ENCODE assay signal across 9 cellular contexts in the genomic region with DNA sequence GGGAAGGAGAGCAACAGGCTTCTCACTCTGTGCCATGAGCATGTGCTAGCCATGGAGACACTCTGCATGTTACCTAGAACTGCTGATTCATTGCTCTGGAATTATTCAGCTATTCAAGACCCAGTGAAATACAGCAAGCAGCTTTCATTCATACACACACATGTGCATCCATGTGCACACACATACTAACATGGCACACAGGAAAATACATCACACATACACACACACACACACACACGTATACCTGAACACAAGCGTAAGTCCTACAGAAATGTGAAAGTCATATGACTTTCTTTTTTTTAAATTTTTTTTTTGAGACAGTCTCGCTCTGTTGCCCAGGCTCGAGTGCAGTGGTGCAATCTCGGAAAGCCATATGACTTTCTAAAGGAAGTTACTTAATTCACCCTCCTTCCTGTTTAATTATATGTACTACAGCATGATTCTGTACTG.
A peak's percentile ranks its signal among the peaks of the same experiment; 100 is the strongest.
DNase-seq lines count a peak whose midpoint lies in the region; ATAC-seq and TF ChIP-seq lines count a peak whose summit lies in the region.
"Had no signal": no experiment of that assay in that cellular context is flagged by ENCODE, and none has a peak within 500 bp of the region (broad histone marks: within the 10 kb centered on the region; RNA-seq: fewer than 3 reads in every experiment).

No MANE protein-coding gene starts in this region.

- POLR2A ChIA-PET in activated B cell treated with CpG ODN at 0.5 μM for 24 hours (lab: Charles Lee), result no interaction called here

- DNase-seq in CD14-positive monocyte (ENCODE audit: low spot score), result peak; percentile 75
- no peak for DNase-seq in activated B cell treated with CpG ODN at 0.5 μM for 24 hours
- DNase-seq in right lobe of liver, result no peak
- no peak for DNase-seq in COLO668 (lab: John Stamatoyannopoulos, UW; ENCODE audit: unreplicated experiment)
- no peak for DNase-seq in mesenteric fat pad (ENCODE audit: low spot score)
- no peak for DNase-seq in hepatic stellate cell (ENCODE audit: low spot score)
- DNase-seq: activated effector memory CD4-positive, alpha-beta T cell treated with Interleukin-2 at 50 U/mL for 16 hours had no signal

- H3K4me3 ChIP-seq in right lobe of liver, result no peak overlapping the region

- H3K4me3 Mint-ChIP-seq in CD14-positive monocyte (peak overlapping the region; percentile 10 to 71), activated B cell treated with CpG ODN at 0.5 μM for 24 hours (no peak overlapping the region)

- H3K4me1 Mint-ChIP-seq in CD14-positive monocyte (peaks cover 32% of the 10 kb centered on the region), activated B cell treated with CpG ODN at 0.5 μM for 24 hours (peaks cover 12% of the 10 kb centered on the region)

- ATAC-seq in HG03469 (IDR thresholded peaks at IDR 0.05; ENCODE audit: unreplicated experiment) (peak; percentile 50), activated B cell treated with CpG ODN at 0.5 μM for 24 hours (ENCODE audit: low read depth) (peak; percentile 80), right lobe of liver (peak; percentile 20 to 68 (median 56)), GM18498 (IDR thresholded peaks at IDR 0.05; ENCODE audit: unreplicated experiment) (no peak)

- H3K27ac Mint-ChIP-seq in CD14-positive monocyte (peak overlapping the region; percentile 94 to 97 (median 95)), activated B cell treated with CpG ODN at 0.5 μM for 24 hours (peak overlapping the region; percentile 31)

- 44% methylated on average over 5 of the region's 5 CpGs for WGBS in right lobe of liver (ENCODE audit: insufficient coverage, low coverage, low lambda C conversion rate, missing lambda C conversion rate)

- H3K36me3 ChIP-seq in right lobe of liver, result no peaks in the 10 kb centered on the region

- no peaks in the 10 kb centered on the region for H3K9me3 ChIP-seq in right lobe of liver

- TF ChIP-seq POLR2A in right lobe of liver (IDR thresholded peaks at IDR 0.05), result no peak

- H3K27ac ChIP-seq in right lobe of liver, result no peak overlapping the region

- intact Hi-C loops in CD14-positive monocyte (cut with micrococcal nuclease) (loop anchor here in 1 of 2 donors (2.0 kb wide), 1 partner anchor 20 kb away; no protein-coding TSS in a partner anchor), activated B cell treated with CpG ODN at 0.5 μM for 24 hours (cut with micrococcal nuclease) (no loop called here), right lobe of liver (cut with DNase I) (no loop called here)

- H3K9me3 Mint-ChIP-seq in CD14-positive monocyte (no peaks in the 10 kb centered on the region), activated B cell treated with CpG ODN at 0.5 μM for 24 hours (no peaks in the 10 kb centered on the region)

- CTCF ChIA-PET in activated B cell treated with CpG ODN at 0.5 μM for 24 hours (lab: Charles Lee), result no interaction called here

- H3K4me1 ChIP-seq in right lobe of liver, result no peaks in the 10 kb centered on the region

- H3K36me3 Mint-ChIP-seq in CD14-positive monocyte (no peaks in the 10 kb centered on the region), activated B cell treated with CpG ODN at 0.5 μM for 24 hours (ENCODE audit: low read depth) (no peaks in the 10 kb centered on the region)

- TF ChIP-seq CTCF in CD14-positive monocyte (IDR thresholded peaks at IDR 0.05), result no peak
- TF ChIP-seq CTCF in activated B cell treated with CpG ODN at 0.5 μM for 24 hours (IDR thresholded peaks at IDR 0.05), result no peak
- TF ChIP-seq CTCF in right lobe of liver (IDR thresholded peaks at IDR 0.05), result no peak

- H3K27me3 Mint-ChIP-seq in CD14-positive monocyte (ENCODE audit: low read depth in 3 of 3) (peaks cover 0 to 2% (median 0%) of the 10 kb centered on the region in 3 donors), activated B cell treated with CpG ODN at 0.5 μM for 24 hours (no peaks in the 10 kb centered on the region)

- H3K27me3 ChIP-seq in right lobe of liver, result no peaks in the 10 kb centered on the region
